8 cellular contexts compared by ENCODE assay signal in genomic region chr1:53945183-53945432, GRCh38.
DNase-seq lines count a peak whose midpoint lies in the region; ATAC-seq and TF ChIP-seq lines count a peak whose summit lies in the region.

No MANE protein-coding gene starts in this region.

- TF ChIP-seq CTCF in DND-41 (IDR thresholded peaks at IDR 0.05; ENCODE audit: borderline replicate concordance, extremely low read depth, low read length, poor library complexity, severe bottlenecking) (no peak), epithelial cell of esophagus (IDR thresholded peaks at IDR 0.05; ENCODE audit: insufficient read depth, low read depth, low read length, missing control alignments) (no peak), parathyroid adenoma (IDR thresholded peaks at IDR 0.05) (no peak)

- H3K36me3 ChIP-seq in DND-41 (ENCODE audit: insufficient read depth, low read length) (peaks cover 4% of the 10 kb centered on the region), parathyroid adenoma (ENCODE audit: control insufficient read depth, insufficient read depth, low read length) (no peaks in the 10 kb centered on the region)

- peak overlapping the region; percentile 60 to 71 for H3K4me3 ChIP-seq in DND-41 (ENCODE audit: low read depth in 1 of 2, low read length in 2 of 2)
- H3K4me3 ChIP-seq in epithelial cell of esophagus (ENCODE audit: low read length), result peak overlapping the region; percentile 75
- peak overlapping the region; percentile 95 for H3K4me3 ChIP-seq in parathyroid adenoma (ENCODE audit: low read depth, low read length)

- no peak for ATAC-seq in DND-41 (ENCODE audit: insufficient read depth, low read depth)
- no peak for ATAC-seq in HG02970 (IDR thresholded peaks at IDR 0.05; ENCODE audit: low FRiP score, unreplicated experiment)
- no peak for ATAC-seq in GM19463 (IDR thresholded peaks at IDR 0.05; ENCODE audit: unreplicated experiment)

- H3K79me2 ChIP-seq in DND-41 (ENCODE audit: insufficient read depth, low read length), result peaks cover 87% of the 10 kb centered on the region
- no peaks in the 10 kb centered on the region for H3K79me2 ChIP-seq in parathyroid adenoma

- no peaks in the 10 kb centered on the region for H3K27me3 ChIP-seq in DND-41 (ENCODE audit: insufficient read depth, low read length, poor library complexity)
- H3K27me3 ChIP-seq in parathyroid adenoma (ENCODE audit: control insufficient read depth, insufficient read depth, low read length), result no peaks in the 10 kb centered on the region

- H3K4me2 ChIP-seq in DND-41 (ENCODE audit: insufficient read depth, low read length) (peak overlapping the region; percentile 98), parathyroid adenoma (ENCODE audit: low read length) (peak overlapping the region; percentile 93)

- peaks cover 71% of the 10 kb centered on the region for H3K4me1 ChIP-seq in DND-41 (ENCODE audit: insufficient read depth, low read length)
- H3K4me1 ChIP-seq in parathyroid adenoma, result peaks cover 5% of the 10 kb centered on the region

- H4K20me1 ChIP-seq in DND-41 (ENCODE audit: insufficient read depth, low read length), result peaks cover 17% of the 10 kb centered on the region

- H3K9ac ChIP-seq in DND-41 (ENCODE audit: low read depth, low read length), result peak overlapping the region; percentile 77
- H3K9ac ChIP-seq in parathyroid adenoma, result no peak overlapping the region

- no peaks in the 10 kb centered on the region for H3K9me3 ChIP-seq in DND-41 (ENCODE audit: insufficient read depth, low read length, severe bottlenecking)
- H3K9me3 ChIP-seq in parathyroid adenoma (ENCODE audit: control insufficient read depth, low read length), result no peaks in the 10 kb centered on the region

- H2AFZ ChIP-seq in DND-41 (ENCODE audit: low read depth, low read length) (peak overlapping the region; percentile 72), parathyroid adenoma (peak overlapping the region; percentile 91)

- DNase-seq in DND-41 (no peak), OCI-M1 (lab: John Stamatoyannopoulos, UW) (peak; percentile 64), epithelial cell of esophagus (ENCODE audit: low read depth) (no peak), midbrain (lab: John Stamatoyannopoulos, UW) (no peak), pons (ENCODE audit: low spot score) (no peak)

- H3K27ac ChIP-seq in DND-41 (ENCODE audit: low read length) (peak overlapping the region; percentile 72), parathyroid adenoma (peak overlapping the region; percentile 47)
